1 cellular context compared by ENCODE assay signal in the genomic region with DNA sequence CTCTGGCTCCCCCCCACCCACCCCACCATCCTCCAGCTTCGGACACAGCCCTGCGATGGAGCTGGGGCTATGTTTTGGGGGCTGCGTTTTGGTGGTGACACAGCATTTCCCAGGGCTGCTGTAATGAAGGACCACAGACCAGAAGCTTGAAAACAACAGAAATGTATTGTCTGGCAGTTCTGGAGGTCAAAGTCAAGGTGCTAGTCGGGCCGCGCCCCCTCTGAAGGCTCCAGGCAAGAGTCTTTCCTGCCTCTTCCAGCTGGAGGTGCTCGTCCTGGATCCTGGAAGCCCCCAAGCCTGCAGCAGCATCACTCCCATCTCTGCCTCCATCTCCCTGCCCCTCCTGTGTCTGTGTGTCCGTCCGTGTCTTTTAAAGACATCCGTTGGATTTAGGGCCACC.
A peak's percentile ranks its signal among the peaks of the same experiment; 100 is the strongest.
TF ChIP-seq lines count a peak whose summit lies in the region.

No MANE protein-coding gene starts in this region.

TF ChIP-seq in HepG2, 621 proteins besides CTCF, POLR2A, EP300 and RAD21 (continued from another document and continues in another):
- TF ChIP-seq, protein P1, sequence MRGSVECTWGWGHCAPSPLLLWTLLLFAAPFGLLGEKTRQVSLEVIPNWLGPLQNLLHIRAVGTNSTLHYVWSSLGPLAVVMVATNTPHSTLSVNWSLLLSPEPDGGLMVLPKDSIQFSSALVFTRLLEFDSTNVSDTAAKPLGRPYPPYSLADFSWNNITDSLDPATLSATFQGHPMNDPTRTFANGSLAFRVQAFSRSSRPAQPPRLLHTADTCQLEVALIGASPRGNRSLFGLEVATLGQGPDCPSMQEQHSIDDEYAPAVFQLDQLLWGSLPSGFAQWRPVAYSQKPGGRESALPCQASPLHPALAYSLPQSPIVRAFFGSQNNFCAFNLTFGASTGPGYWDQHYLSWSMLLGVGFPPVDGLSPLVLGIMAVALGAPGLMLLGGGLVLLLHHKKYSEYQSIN (CRISPR knock-in tag; IDR thresholded peaks at IDR 0.05; ENCODE audit: borderline replicate concordance), result no peak
- no peak for TF ChIP-seq ZNF18 (CRISPR knock-in tag; IDR thresholded peaks at IDR 0.05; ENCODE audit: insufficient replicate concordance)
- no peak for TF ChIP-seq HMGXB4 (CRISPR knock-in tag; IDR thresholded peaks at IDR 0.05; ENCODE audit: borderline replicate concordance in 1 of 2, low read depth in 1 of 2)
- no peak for TF ChIP-seq ZBTB44 (CRISPR knock-in tag; IDR thresholded peaks at IDR 0.05)
- no peak for TF ChIP-seq ZBTB1 (CRISPR knock-in tag; IDR thresholded peaks at IDR 0.05; ENCODE audit: borderline replicate concordance)
- TF ChIP-seq, protein P2, sequence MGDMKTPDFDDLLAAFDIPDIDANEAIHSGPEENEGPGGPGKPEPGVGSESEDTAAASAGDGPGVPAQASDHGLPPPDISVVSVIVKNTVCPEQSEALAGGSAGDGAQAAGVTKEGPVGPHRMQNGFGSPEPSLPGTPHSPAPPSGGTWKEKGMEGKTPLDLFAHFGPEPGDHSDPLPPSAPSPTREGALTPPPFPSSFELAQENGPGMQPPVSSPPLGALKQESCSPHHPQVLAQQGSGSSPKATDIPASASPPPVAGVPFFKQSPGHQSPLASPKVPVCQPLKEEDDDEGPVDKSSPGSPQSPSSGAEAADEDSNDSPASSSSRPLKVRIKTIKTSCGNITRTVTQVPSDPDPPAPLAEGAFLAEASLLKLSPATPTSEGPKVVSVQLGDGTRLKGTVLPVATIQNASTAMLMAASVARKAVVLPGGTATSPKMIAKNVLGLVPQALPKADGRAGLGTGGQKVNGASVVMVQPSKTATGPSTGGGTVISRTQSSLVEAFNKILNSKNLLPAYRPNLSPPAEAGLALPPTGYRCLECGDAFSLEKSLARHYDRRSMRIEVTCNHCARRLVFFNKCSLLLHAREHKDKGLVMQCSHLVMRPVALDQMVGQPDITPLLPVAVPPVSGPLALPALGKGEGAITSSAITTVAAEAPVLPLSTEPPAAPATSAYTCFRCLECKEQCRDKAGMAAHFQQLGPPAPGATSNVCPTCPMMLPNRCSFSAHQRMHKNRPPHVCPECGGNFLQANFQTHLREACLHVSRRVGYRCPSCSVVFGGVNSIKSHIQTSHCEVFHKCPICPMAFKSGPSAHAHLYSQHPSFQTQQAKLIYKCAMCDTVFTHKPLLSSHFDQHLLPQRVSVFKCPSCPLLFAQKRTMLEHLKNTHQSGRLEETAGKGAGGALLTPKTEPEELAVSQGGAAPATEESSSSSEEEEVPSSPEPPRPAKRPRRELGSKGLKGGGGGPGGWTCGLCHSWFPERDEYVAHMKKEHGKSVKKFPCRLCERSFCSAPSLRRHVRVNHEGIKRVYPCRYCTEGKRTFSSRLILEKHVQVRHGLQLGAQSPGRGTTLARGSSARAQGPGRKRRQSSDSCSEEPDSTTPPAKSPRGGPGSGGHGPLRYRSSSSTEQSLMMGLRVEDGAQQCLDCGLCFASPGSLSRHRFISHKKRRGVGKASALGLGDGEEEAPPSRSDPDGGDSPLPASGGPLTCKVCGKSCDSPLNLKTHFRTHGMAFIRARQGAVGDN (CRISPR knock-in tag; IDR thresholded peaks at IDR 0.05), result peak; percentile 36; the same call in 1 of the 2 replicates
- no peak for TF ChIP-seq ZC3H13 (CRISPR knock-in tag; IDR thresholded peaks at IDR 0.05)
- TF ChIP-seq BCL6 (CRISPR knock-in tag; IDR thresholded peaks at IDR 0.05), result peak; percentile 59
- TF ChIP-seq SP140L (CRISPR knock-in tag; IDR thresholded peaks at IDR 0.05; ENCODE audit: borderline replicate concordance), result no peak
- TF ChIP-seq, protein P3, sequence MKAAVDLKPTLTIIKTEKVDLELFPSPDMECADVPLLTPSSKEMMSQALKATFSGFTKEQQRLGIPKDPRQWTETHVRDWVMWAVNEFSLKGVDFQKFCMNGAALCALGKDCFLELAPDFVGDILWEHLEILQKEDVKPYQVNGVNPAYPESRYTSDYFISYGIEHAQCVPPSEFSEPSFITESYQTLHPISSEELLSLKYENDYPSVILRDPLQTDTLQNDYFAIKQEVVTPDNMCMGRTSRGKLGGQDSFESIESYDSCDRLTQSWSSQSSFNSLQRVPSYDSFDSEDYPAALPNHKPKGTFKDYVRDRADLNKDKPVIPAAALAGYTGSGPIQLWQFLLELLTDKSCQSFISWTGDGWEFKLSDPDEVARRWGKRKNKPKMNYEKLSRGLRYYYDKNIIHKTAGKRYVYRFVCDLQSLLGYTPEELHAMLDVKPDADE (CRISPR knock-in tag; IDR thresholded peaks at IDR 0.05), result no peak
- TF ChIP-seq ARHGAP35 (CRISPR knock-in tag; IDR thresholded peaks at IDR 0.05; ENCODE audit: borderline replicate concordance), result no peak
- TF ChIP-seq SMYD3 (CRISPR knock-in tag; IDR thresholded peaks at IDR 0.05), result no peak
- TF ChIP-seq RARG (CRISPR knock-in tag; IDR thresholded peaks at IDR 0.05; ENCODE audit: low read depth), result no peak
- peak; percentile 61; the same call in 1 of the 2 replicates for TF ChIP-seq FOXK1 (CRISPR knock-in tag; IDR thresholded peaks at IDR 0.05; ENCODE audit: borderline replicate concordance, low read depth)
- TF ChIP-seq ATF2 (CRISPR knock-in tag; IDR thresholded peaks at IDR 0.05), result no peak
- TF ChIP-seq, protein P4, sequence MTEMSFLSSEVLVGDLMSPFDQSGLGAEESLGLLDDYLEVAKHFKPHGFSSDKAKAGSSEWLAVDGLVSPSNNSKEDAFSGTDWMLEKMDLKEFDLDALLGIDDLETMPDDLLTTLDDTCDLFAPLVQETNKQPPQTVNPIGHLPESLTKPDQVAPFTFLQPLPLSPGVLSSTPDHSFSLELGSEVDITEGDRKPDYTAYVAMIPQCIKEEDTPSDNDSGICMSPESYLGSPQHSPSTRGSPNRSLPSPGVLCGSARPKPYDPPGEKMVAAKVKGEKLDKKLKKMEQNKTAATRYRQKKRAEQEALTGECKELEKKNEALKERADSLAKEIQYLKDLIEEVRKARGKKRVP (CRISPR knock-in tag; IDR thresholded peaks at IDR 0.05), result no peak
- TF ChIP-seq CENPT (CRISPR knock-in tag; IDR thresholded peaks at IDR 0.05; ENCODE audit: low read depth), result no peak
- TF ChIP-seq, protein P5, sequence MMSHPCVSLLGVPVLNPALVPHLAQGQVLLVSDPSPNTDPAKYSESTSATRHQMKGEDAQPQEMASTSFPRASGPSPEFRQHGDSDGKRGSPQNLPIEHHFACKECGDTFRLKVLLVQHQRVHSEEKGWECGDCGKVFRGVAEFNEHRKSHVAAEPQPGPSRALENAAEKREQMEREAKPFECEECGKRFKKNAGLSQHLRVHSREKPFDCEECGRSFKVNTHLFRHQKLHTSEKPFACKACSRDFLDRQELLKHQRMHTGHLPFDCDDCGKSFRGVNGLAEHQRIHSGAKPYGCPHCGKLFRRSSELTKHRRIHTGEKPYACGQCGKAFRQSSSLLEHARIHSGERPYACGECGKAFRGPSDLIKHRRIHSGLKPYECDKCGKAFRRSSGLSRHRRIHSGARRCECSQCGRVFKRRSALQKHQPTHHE (CRISPR knock-in tag; IDR thresholded peaks at IDR 0.05; ENCODE audit: borderline replicate concordance), result no peak
- no peak for TF ChIP-seq ZFYVE20 (CRISPR knock-in tag; IDR thresholded peaks at IDR 0.05; ENCODE audit: borderline replicate concordance, low read depth)
- TF ChIP-seq AKNA (CRISPR knock-in tag; IDR thresholded peaks at IDR 0.05; ENCODE audit: borderline replicate concordance), result no peak
- TF ChIP-seq SIX1 (CRISPR knock-in tag; IDR thresholded peaks at IDR 0.05; ENCODE audit: borderline replicate concordance), result no peak
- 0 out of 2 replicates have a peak, but pooled peaks have one; percentile 7 for TF ChIP-seq FOSL2 (CRISPR knock-in tag; IDR thresholded peaks at IDR 0.05)
- TF ChIP-seq SOX5 (CRISPR knock-in tag; IDR thresholded peaks at IDR 0.05; ENCODE audit: borderline replicate concordance), result peak; percentile 70
